In genomic region chr5:180096616-180097015, GRCh38 we compare ENCODE assay signal across 24 cellular contexts.
"Had no signal": no experiment of that assay in that cellular context is flagged by ENCODE, and none has a peak within 500 bp of the region (broad histone marks: within the 10 kb centered on the region; RNA-seq: fewer than 3 reads in every experiment).

No MANE protein-coding gene starts in this region.

- DNase-seq: activated B cell treated with CpG ODN at 0.5 μM for 24 hours; activated CD4-positive, alpha-beta T cell treated with anti-CD3 and anti-CD28 coated beads for 1 hour; activated CD4-positive, alpha-beta T cell treated with anti-CD3 and anti-CD28 coated beads, Interleukin-2, amount 10 ng/mL, durations not matched to agents 24 days and 14 days; activated CD4-positive, alpha-beta T cell treated with anti-CD3 and anti-CD28 coated beads, Interleukin-2, amount 50 U/mL, for 48 hours; activated CD8-positive, alpha-beta memory T cell treated with anti-CD3 and anti-CD28 coated beads for 24 hours; activated effector memory CD4-positive, alpha-beta T cell treated with Interleukin-2 at 50 U/mL for 16 hours; activated naive CD4-positive, alpha-beta T cell; amygdala; Kasumi-1; NCI-H1105 treated with DMSO at 0.1 percent for 48 hours; NCI-H1436 treated with DMSO at 0.1 percent for 48 hours; NCI-H187; NCI-H2081; NCI-H510A treated with DMSO at 0.1 percent for 48 hours; NCI-H69; SHP77 treated with DMSO at 0.1 percent for 48 hours; T-helper 17 cell; T-helper 9 cell had no signal

- H3K27me3 Mint-ChIP-seq: brain had no signal

- H3K4me1 ChIP-seq: Peyer's patch had no signal

- H3K36me3 Mint-ChIP-seq: activated naive CD4-positive, alpha-beta T cell treated with anti-CD3 and anti-CD28 coated beads, Interleukin-2, amount 50 U/mL, for 24 hours; brain had no signal

- H3K9me3 Mint-ChIP-seq: activated B cell treated with CpG ODN at 0.5 μM for 24 hours; activated CD4-positive, alpha-beta T cell treated with anti-CD3 and anti-CD28 coated beads, Interleukin-2, amount 10 ng/mL, durations not matched to agents 24 days and 14 days; activated naive CD4-positive, alpha-beta T cell treated with anti-CD3 and anti-CD28 coated beads, Interleukin-2, amount 50 U/mL, for 24 hours; activated T-helper 1 cell treated with anti-CD3 and anti-CD28 coated beads, Interleukin-12 subunit alpha, Interleukin-12 subunit beta, Interleukin-2, Interleukin-4 antibody, amounts not matched to agents 30 ng/mL and 10 ng/mL and 1 ng/mL, durations not matched to agents 14 hours and 24 hours and 36 hours had no signal

- H3K27ac Mint-ChIP-seq: activated B cell treated with CpG ODN at 0.5 μM for 24 hours; activated CD4-positive, alpha-beta T cell treated with anti-CD3 and anti-CD28 coated beads, Interleukin-2, amount 10 ng/mL, durations not matched to agents 24 days and 14 days; activated naive CD4-positive, alpha-beta T cell treated with anti-CD3 and anti-CD28 coated beads, Interleukin-2, amount 50 U/mL, for 24 hours; activated T-helper 1 cell treated with anti-CD3 and anti-CD28 coated beads, Interleukin-12 subunit alpha, Interleukin-12 subunit beta, Interleukin-2, Interleukin-4 antibody, amounts not matched to agents 30 ng/mL and 10 ng/mL and 1 ng/mL, durations not matched to agents 14 hours and 24 hours and 36 hours; brain; T-helper 17 cell had no signal

- H3K9me3 ChIP-seq: Peyer's patch had no signal

- ATAC-seq: T-helper 17 cell had no signal

- H3K27me3 ChIP-seq: cardiac muscle cell, Peyer's patch had no signal

- H3K36me3 ChIP-seq: cardiac muscle cell, Peyer's patch had no signal

- H3K27ac ChIP-seq: cardiac muscle cell, Peyer's patch, RWPE1 had no signal

- H3K4me1 Mint-ChIP-seq: activated CD4-positive, alpha-beta T cell treated with anti-CD3 and anti-CD28 coated beads, Interleukin-2, amount 10 ng/mL, durations not matched to agents 24 days and 14 days had no signal

- H3K4me3 ChIP-seq: cardiac muscle cell, Peyer's patch had no signal

- H3K4me3 Mint-ChIP-seq: activated B cell treated with CpG ODN at 0.5 μM for 24 hours; activated CD4-positive, alpha-beta T cell treated with anti-CD3 and anti-CD28 coated beads, Interleukin-2, amount 10 ng/mL, durations not matched to agents 24 days and 14 days; activated naive CD4-positive, alpha-beta T cell treated with anti-CD3 and anti-CD28 coated beads, Interleukin-2, amount 50 U/mL, for 24 hours; activated T-helper 1 cell treated with anti-CD3 and anti-CD28 coated beads, Interleukin-12 subunit alpha, Interleukin-12 subunit beta, Interleukin-2, Interleukin-4 antibody, amounts not matched to agents 30 ng/mL and 10 ng/mL and 1 ng/mL, durations not matched to agents 14 hours and 24 hours and 36 hours; brain; T-helper 17 cell had no signal
